17 cellular contexts compared by ENCODE assay signal in genomic region chr6:102813489-102814275, GRCh38.
"Had no signal": no experiment of that assay in that cellular context is flagged by ENCODE, and none has a peak within 500 bp of the region (broad histone marks: within the 10 kb centered on the region; RNA-seq: fewer than 3 reads in every experiment).

No MANE protein-coding gene starts in this region.

- H3K9me3 Mint-ChIP-seq: nephron had no signal

- H3K27ac Mint-ChIP-seq: activated CD4-positive, alpha-beta T cell treated with anti-CD3 and anti-CD28 coated beads for 36 hours; activated CD8-positive, alpha-beta T cell treated with anti-CD3 and anti-CD28 coated beads for 36 hours; activated naive CD8-positive, alpha-beta T cell treated with anti-CD3 and anti-CD28 coated beads, Interleukin-2, amount 10 ng/mL, durations not matched to agents 7 days and 5 days; activated T-cell treated with anti-CD3 and anti-CD28 coated beads, Interleukin-2, amount 50 U/mL, for 72 hours; nephron; T-cell had no signal

- DNase-seq: activated CD4-positive, alpha-beta T cell treated with anti-CD3 and anti-CD28 coated beads for 36 hours; activated CD8-positive, alpha-beta memory T cell treated with anti-CD3 and anti-CD28 coated beads, Interleukin-2, amount 50 U/mL, for 4 hours; activated CD8-positive, alpha-beta T cell treated with anti-CD3 and anti-CD28 coated beads for 36 hours; activated naive CD8-positive, alpha-beta T cell treated with anti-CD3 and anti-CD28 coated beads, Interleukin-2, amount 10 ng/mL, durations not matched to agents 7 days and 5 days; activated T-cell treated with anti-CD3 and anti-CD28 coated beads, Interleukin-2, amount 50 U/mL, for 72 hours; aorta; hippocampal formation; left cardiac atrium; occipital lobe; stimulated activated CD4-positive, alpha-beta T cell treated with anti-CD3 and anti-CD28 coated beads, Interleukin-2, amount 100 ng/mL, for 48 hours; stimulated activated naive CD4-positive, alpha-beta T cell treated with Interleukin-2 at 50 U/mL for 16 hours; T-cell; upper lobe of right lung had no signal

- H3K36me3 Mint-ChIP-seq: activated naive CD8-positive, alpha-beta T cell treated with anti-CD3 and anti-CD28 coated beads, Interleukin-2, amount 10 ng/mL, durations not matched to agents 7 days and 5 days; T-cell had no signal

- H3K36me3 ChIP-seq: cardiac muscle cell, gastroesophageal sphincter, upper lobe of right lung had no signal

- H3K27ac ChIP-seq: cardiac muscle cell, gastroesophageal sphincter, upper lobe of right lung, VCaP had no signal

- H3K4me3 Mint-ChIP-seq: activated CD4-positive, alpha-beta T cell treated with anti-CD3 and anti-CD28 coated beads for 36 hours; activated CD8-positive, alpha-beta T cell treated with anti-CD3 and anti-CD28 coated beads for 36 hours; activated naive CD8-positive, alpha-beta T cell treated with anti-CD3 and anti-CD28 coated beads, Interleukin-2, amount 10 ng/mL, durations not matched to agents 7 days and 5 days; activated T-cell treated with anti-CD3 and anti-CD28 coated beads, Interleukin-2, amount 50 U/mL, for 72 hours; nephron; T-cell had no signal

- H3K27me3 ChIP-seq: cardiac muscle cell, gastroesophageal sphincter, upper lobe of right lung had no signal

- H3K4me1 Mint-ChIP-seq: activated CD4-positive, alpha-beta T cell treated with anti-CD3 and anti-CD28 coated beads for 36 hours; activated naive CD8-positive, alpha-beta T cell treated with anti-CD3 and anti-CD28 coated beads, Interleukin-2, amount 10 ng/mL, durations not matched to agents 7 days and 5 days; nephron; T-cell had no signal

- H3K4me3 ChIP-seq: cardiac muscle cell, gastroesophageal sphincter, upper lobe of right lung had no signal

- H3K4me1 ChIP-seq: gastroesophageal sphincter, upper lobe of right lung had no signal

- ATAC-seq: activated CD4-positive, alpha-beta T cell treated with anti-CD3 and anti-CD28 coated beads for 36 hours; activated CD8-positive, alpha-beta T cell treated with anti-CD3 and anti-CD28 coated beads for 36 hours; activated T-cell treated with anti-CD3 and anti-CD28 coated beads, Interleukin-2, amount 50 U/mL, for 72 hours; gastroesophageal sphincter; left cardiac atrium; T-cell; upper lobe of right lung had no signal

- H3K27me3 Mint-ChIP-seq: activated CD4-positive, alpha-beta T cell treated with anti-CD3 and anti-CD28 coated beads for 36 hours; activated CD8-positive, alpha-beta T cell treated with anti-CD3 and anti-CD28 coated beads for 36 hours; activated naive CD8-positive, alpha-beta T cell treated with anti-CD3 and anti-CD28 coated beads, Interleukin-2, amount 10 ng/mL, durations not matched to agents 7 days and 5 days; T-cell had no signal

- H3K9me3 ChIP-seq: gastroesophageal sphincter, upper lobe of right lung had no signal
